In genomic region chr21:31107871-31108270, GRCh38 we compare ENCODE assay signal across 16 cellular contexts.
DNase-seq lines count a peak whose midpoint lies in the region; ATAC-seq, FAIRE-seq and TF ChIP-seq lines count a peak whose summit lies in the region.
"Had no signal": no experiment of that assay in that cellular context is flagged by ENCODE, and none has a peak within 500 bp of the region (broad histone marks: within the 10 kb centered on the region; RNA-seq: fewer than 3 reads in every experiment).

No MANE protein-coding gene starts in this region.

- H3K36me3 Mint-ChIP-seq in GM23338 (ENCODE audit: low read depth) = peaks cover 34% of the 10 kb centered on the region

- TF ChIP-seq CTCF in GM23338 (conservative IDR thresholded peaks at IDR 0.05; ENCODE audit: low read depth in 2 of 2) = no peak
- no peak for TF ChIP-seq CTCF in GM13976 (IDR thresholded peaks at IDR 0.05; ENCODE audit: borderline replicate concordance, control extremely low read depth, extremely low read depth, insufficient read depth, missing control alignments)

- H3K27me3 Mint-ChIP-seq in GM23338 (ENCODE audit: insufficient read depth, low read depth, poor library complexity) = no peaks in the 10 kb centered on the region

- H3K27me3 ChIP-seq in layer of hippocampus (ENCODE audit: control insufficient read depth, insufficient read depth, low read length) (no peaks in the 10 kb centered on the region), GM23338 (ENCODE audit: insufficient read depth) (no peaks in the 10 kb centered on the region)

- H3K4me3 Mint-ChIP-seq in GM23338 = no peak overlapping the region
- H3K4me3 Mint-ChIP-seq: nephron progenitor cell had no signal

- peaks cover 8% of the 10 kb centered on the region for H3K4me1 Mint-ChIP-seq in GM23338

- H3K4me3 ChIP-seq in GM23338 = no peak overlapping the region

- in situ Hi-C loops in GM13976 (cut with MboI; ENCODE audit: low sequenced_read_pairs, unreplicated experiment) = no loop called here
- in situ Hi-C loops in ACHN (cut with HindIII; ENCODE audit: low pct_ligation_motif_present, low pct_unique_long_range_greater_than_20kb, low sequenced_read_pairs) = no loop called here

- no peaks in the 10 kb centered on the region for H3K9me2 ChIP-seq in GM23338 (ENCODE audit: insufficient read depth)

- peaks cover 41% of the 10 kb centered on the region for H3K9me3 Mint-ChIP-seq in GM23338

- H3F3A ChIP-seq in GM23338 (replicated peaks; ENCODE audit: low read depth) = no peaks in the 10 kb centered on the region

- no peaks in the 10 kb centered on the region for H4K20me1 ChIP-seq in GM23338 (replicated peaks; ENCODE audit: insufficient read depth)

- H2AFZ ChIP-seq in GM23338 = no peak overlapping the region

- TF ChIP-seq POLR2A in GM12891 (IDR thresholded peaks at IDR 0.05; ENCODE audit: low read depth, low read length) = no peak

- DNase-seq in GM12891 (ENCODE audit: insufficient read length, low spot score) (no peak), MV-4-11 (lab: John Stamatoyannopoulos, UW) (peak; percentile 84), GM23338 (ENCODE audit: low spot score) (no peak), GM13976 (ENCODE audit: low spot score) (no peak), COLO829 (ENCODE audit: low spot score) (no peak), ACHN (no peak)
- DNase-seq: activated T-cell treated with anti-CD3 and anti-CD28 coated beads, Interleukin-2, amount 50 U/mL, for 48 hours; erythroblast; kidney; nephron progenitor cell; PC-3; right cardiac atrium; stimulated activated CD4-positive, alpha-beta T cell treated with anti-CD3 and anti-CD28 coated beads, Interleukin-4, amount 100 ng/mL, for 4 hours; stimulated activated naive CD4-positive, alpha-beta T cell treated with Interleukin-2 at 50 U/mL for 16 hours had no signal

- H3K4me2 ChIP-seq in GM23338 = no peak overlapping the region

- H3K36me3 ChIP-seq in GM23338 (ENCODE audit: insufficient read depth) = no peaks in the 10 kb centered on the region

- peaks cover 5% of the 10 kb centered on the region for H3K4me1 ChIP-seq in GM23338 (ENCODE audit: insufficient read depth)

- no peak for FAIRE-seq in GM12891 (lab: Jason Lieb, UNC)
- FAIRE-seq: kidney had no signal

- no peaks in the 10 kb centered on the region for H3K79me2 ChIP-seq in GM23338 (replicated peaks; ENCODE audit: insufficient read depth)

- ATAC-seq in GM21526 (IDR thresholded peaks at IDR 0.05; ENCODE audit: low FRiP score, unreplicated experiment) (peak; percentile 75), GM23338 (no peak)
- ATAC-seq: PC-3 had no signal

- H3K27ac Mint-ChIP-seq in GM23338 = no peak overlapping the region
- H3K27ac Mint-ChIP-seq: nephron progenitor cell had no signal

- H3K27ac ChIP-seq in layer of hippocampus (ENCODE audit: low read depth, low read length) (peak overlapping the region; percentile 65), GM23338 (ENCODE audit: low read depth) (no peak overlapping the region)

TF ChIP-seq in GM12891, 5 proteins besides CTCF, POLR2A, EP300 and RAD21:
- peak; percentile 91 for TF ChIP-seq SPI1 (IDR thresholded peaks at IDR 0.05; ENCODE audit: low read depth, low read length)
- TF ChIP-seq TAF1 (IDR thresholded peaks at IDR 0.05; ENCODE audit: low read depth, low read length) = no peak

TF ChIP-seq in GM23338, 12 proteins besides CTCF, POLR2A, EP300 and RAD21 (continues in another document):
- TF ChIP-seq, protein P1, sequence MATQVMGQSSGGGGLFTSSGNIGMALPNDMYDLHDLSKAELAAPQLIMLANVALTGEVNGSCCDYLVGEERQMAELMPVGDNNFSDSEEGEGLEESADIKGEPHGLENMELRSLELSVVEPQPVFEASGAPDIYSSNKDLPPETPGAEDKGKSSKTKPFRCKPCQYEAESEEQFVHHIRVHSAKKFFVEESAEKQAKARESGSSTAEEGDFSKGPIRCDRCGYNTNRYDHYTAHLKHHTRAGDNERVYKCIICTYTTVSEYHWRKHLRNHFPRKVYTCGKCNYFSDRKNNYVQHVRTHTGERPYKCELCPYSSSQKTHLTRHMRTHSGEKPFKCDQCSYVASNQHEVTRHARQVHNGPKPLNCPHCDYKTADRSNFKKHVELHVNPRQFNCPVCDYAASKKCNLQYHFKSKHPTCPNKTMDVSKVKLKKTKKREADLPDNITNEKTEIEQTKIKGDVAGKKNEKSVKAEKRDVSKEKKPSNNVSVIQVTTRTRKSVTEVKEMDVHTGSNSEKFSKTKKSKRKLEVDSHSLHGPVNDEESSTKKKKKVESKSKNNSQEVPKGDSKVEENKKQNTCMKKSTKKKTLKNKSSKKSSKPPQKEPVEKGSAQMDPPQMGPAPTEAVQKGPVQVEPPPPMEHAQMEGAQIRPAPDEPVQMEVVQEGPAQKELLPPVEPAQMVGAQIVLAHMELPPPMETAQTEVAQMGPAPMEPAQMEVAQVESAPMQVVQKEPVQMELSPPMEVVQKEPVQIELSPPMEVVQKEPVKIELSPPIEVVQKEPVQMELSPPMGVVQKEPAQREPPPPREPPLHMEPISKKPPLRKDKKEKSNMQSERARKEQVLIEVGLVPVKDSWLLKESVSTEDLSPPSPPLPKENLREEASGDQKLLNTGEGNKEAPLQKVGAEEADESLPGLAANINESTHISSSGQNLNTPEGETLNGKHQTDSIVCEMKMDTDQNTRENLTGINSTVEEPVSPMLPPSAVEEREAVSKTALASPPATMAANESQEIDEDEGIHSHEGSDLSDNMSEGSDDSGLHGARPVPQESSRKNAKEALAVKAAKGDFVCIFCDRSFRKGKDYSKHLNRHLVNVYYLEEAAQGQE (IDR thresholded peaks at IDR 0.05; ENCODE audit: unreplicated experiment) = no peak
- no peak for TF ChIP-seq NANOG (IDR thresholded peaks at IDR 0.05; ENCODE audit: borderline replicate concordance)
- no peak for TF ChIP-seq CREB1 (CRISPR knock-in tag; IDR thresholded peaks at IDR 0.05; ENCODE audit: low read depth)
- no peak for TF ChIP-seq ZNF114 (CRISPR knock-in tag; IDR thresholded peaks at IDR 0.05)
- TF ChIP-seq JUNB (IDR thresholded peaks at IDR 0.05; ENCODE audit: unreplicated experiment) = no peak
- TF ChIP-seq STAT1 (IDR thresholded peaks at IDR 0.05; ENCODE audit: unreplicated experiment) = no peak
- TF ChIP-seq EZH2phosphoT487 (IDR thresholded peaks at IDR 0.05; ENCODE audit: unreplicated experiment) = no peak
- TF ChIP-seq ZNF331 (CRISPR knock-in tag; IDR thresholded peaks at IDR 0.05; ENCODE audit: low read depth) = no peak
- TF ChIP-seq POLR2AphosphoS5 (IDR thresholded peaks at IDR 0.05; ENCODE audit: low read depth) = no peak
- TF ChIP-seq ETS1 (IDR thresholded peaks at IDR 0.05) = no peak
- no peak for TF ChIP-seq EZH2 (IDR thresholded peaks at IDR 0.05; ENCODE audit: low read depth, unreplicated experiment)
